Comparison of ENCODE assay signal across 9 cellular contexts in genomic region chr5:6389397-6389796, GRCh38. TPM values are rescaled to one million over a fixed set of nuclear protein-coding genes. Genes with fewer than 3 reads are reported as not detected.
"Had no signal": no experiment of that assay in that cellular context is flagged by ENCODE, and none has a peak within 500 bp of the region (broad histone marks: within the 10 kb centered on the region; RNA-seq: fewer than 3 reads in every experiment).

No MANE protein-coding gene starts in this region.

- H3K4me3 ChIP-seq: GM12878 had no signal

- DNase-seq: GDM1, GF-D8 had no signal

- ATAC-seq: GM12878 had no signal

- FAIRE-seq: G401.6, GM12878, GM12891, GM12892, GM18507, GM19239 had no signal

RNA-seq across cellular contexts. Expression of gene UBE2QL1, which starts 59.3 kb away (rescaled TPM):
- total RNA-seq: G401 had no signal
